In the genomic region with DNA sequence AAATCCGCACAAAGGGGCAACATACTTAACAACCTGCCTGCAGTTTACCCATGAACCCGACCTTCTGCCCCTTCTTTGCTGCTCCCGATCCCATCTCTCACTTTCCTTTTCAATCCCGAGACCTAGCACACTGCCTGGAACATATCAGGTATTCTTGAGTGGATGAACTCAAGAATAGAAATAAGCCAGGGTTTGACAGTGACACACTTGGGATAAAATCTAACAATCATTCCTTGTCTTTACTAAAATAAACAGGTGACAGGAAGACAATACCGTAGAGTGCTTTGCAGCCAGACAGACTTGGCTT, we compare ENCODE assay signal across 9 cellular contexts. TPM values are rescaled to one million over a fixed set of nuclear protein-coding genes. Genes with fewer than 3 reads are reported as not detected.
DNase-seq lines count a peak whose midpoint lies in the region; ATAC-seq, FAIRE-seq and TF ChIP-seq lines count a peak whose summit lies in the region.
"Had no signal": no experiment of that assay in that cellular context is flagged by ENCODE, and none has a peak within 500 bp of the region (broad histone marks: within the 10 kb centered on the region; RNA-seq: fewer than 3 reads in every experiment).

No MANE protein-coding gene starts in this region.

- H3K9me1 ChIP-seq in endothelial cell of umbilical vein (replicated peaks; ENCODE audit: control insufficient read depth, extremely low read depth, insufficient read depth, low read length) = no peaks in the 10 kb centered on the region

- BruUV-seq in OCI-LY7 (replicated peaks; lab: Mats Ljungman, UMichigan) = no TSS peak
- TSS peak; percentile 29 for BruUV-seq in endothelial cell of umbilical vein (replicated peaks; lab: Mats Ljungman, UMichigan)

- H3K4me3 Mint-ChIP-seq in CD8-positive, alpha-beta T cell = peak overlapping the region; percentile 96
- peak overlapping the region; percentile 91 for H3K4me3 Mint-ChIP-seq in osteocyte (ENCODE audit: unreplicated experiment)

- H3K4me1 ChIP-seq in CD8-positive, alpha-beta T cell (ENCODE audit: insufficient read depth, low read length) = peaks cover 15% of the 10 kb centered on the region
- H3K4me1 ChIP-seq in OCI-LY7 (ENCODE audit: insufficient read depth, low read length, poor library complexity, severe bottlenecking) (peaks cover 14% of the 10 kb centered on the region), endothelial cell of umbilical vein (ENCODE audit: control insufficient read depth, extremely low read depth, insufficient read depth, low read length) (peaks cover 34% of the 10 kb centered on the region)

- peak overlapping the region; percentile 100 for H3K4me2 ChIP-seq in OCI-LY7 (ENCODE audit: low read length)
- peak overlapping the region; percentile 98 for H3K4me2 ChIP-seq in endothelial cell of umbilical vein (ENCODE audit: insufficient read depth, low read length)

- POLR2A ChIA-PET in CD8-positive, alpha-beta T cell (lab: Charles Lee) = interaction anchor here (1.2 to 2.8 kb wide), 6 partner anchors 30 to 368 kb away, joined by 3 to 19 read pairs (median 4); a partner anchor contains a TSS
- POLR2A ChIA-PET in OCI-LY7 (lab: Charles Lee) = interaction anchor here (0.9 kb wide), 1 partner anchor 118 kb away, joined by 3 read pairs; no protein-coding TSS in a partner anchor
- POLR2A ChIA-PET in endothelial cell of umbilical vein (lab: Charles Lee) = interaction anchor here (1.6 kb wide), 2 partner anchors 19 to 41 kb away, joined by 3 to 4 read pairs; no protein-coding TSS in a partner anchor

- no peaks in the 10 kb centered on the region for H3K9me3 ChIP-seq in CD8-positive, alpha-beta T cell (ENCODE audit: low read length)
- no peaks in the 10 kb centered on the region for H3K9me3 ChIP-seq in OCI-LY7 (ENCODE audit: low read length)
- no peaks in the 10 kb centered on the region for H3K9me3 ChIP-seq in endothelial cell of umbilical vein (replicated peaks; ENCODE audit: control insufficient read depth, insufficient read depth, low read length)

- no peaks in the 10 kb centered on the region for H3K27me3 Mint-ChIP-seq in CD8-positive, alpha-beta T cell (ENCODE audit: low read depth)
- H3K27me3 Mint-ChIP-seq in osteocyte (ENCODE audit: unreplicated experiment) = no peaks in the 10 kb centered on the region

- H3K79me2 ChIP-seq in OCI-LY7 (ENCODE audit: insufficient read depth, low read depth, low read length) = peaks cover 68% of the 10 kb centered on the region
- H3K79me2 ChIP-seq in endothelial cell of umbilical vein (ENCODE audit: control insufficient read depth, insufficient read depth, low read length) = peaks cover 62% of the 10 kb centered on the region

- dilution Hi-C loops in endothelial cell of umbilical vein (cut with MboI; ENCODE audit: extremely low pct_ligation_motif_present, low sequenced_read_pairs) = no loop called here

- CTCF ChIA-PET in CD8-positive, alpha-beta T cell (lab: Charles Lee) = interaction anchor here (0.7 to 4.5 kb wide), 15 partner anchors 18 to 371 kb away, joined by 3 to 19 read pairs (median 3); a partner anchor contains a TSS
- CTCF ChIA-PET in OCI-LY7 (lab: Charles Lee; ENCODE audit: unreplicated experiment) (interaction anchor here (1.1 kb wide), 1 partner anchor 154 kb away, joined by 3 read pairs; no protein-coding TSS in a partner anchor), endothelial cell of umbilical vein (lab: Charles Lee) (interaction anchor here (1.0 to 4.7 kb wide), 12 partner anchors 11 to 299 kb away, joined by 3 to 67 read pairs (median 5); a partner anchor contains a TSS)

- H3K27ac ChIP-seq in CD8-positive, alpha-beta T cell (ENCODE audit: low read depth, low read length) = peak overlapping the region; percentile 97
- peak overlapping the region; percentile 75 for H3K27ac ChIP-seq in OCI-LY7 (ENCODE audit: low read depth, low read length, poor library complexity, severe bottlenecking)
- peak overlapping the region; percentile 100 for H3K27ac ChIP-seq in endothelial cell of umbilical vein (ENCODE audit: insufficient read depth, low read depth, low read length)

- H2AFZ ChIP-seq in OCI-LY7 (ENCODE audit: low read length) = peak overlapping the region; percentile 78; the same call in 1 of the 2 replicates
- no peak overlapping the region for H2AFZ ChIP-seq in endothelial cell of umbilical vein (ENCODE audit: low read depth, low read length)

- H3K4me3 ChIP-seq in CD8-positive, alpha-beta T cell (ENCODE audit: low read depth, low read length) = peak overlapping the region; percentile 69
- H3K4me3 ChIP-seq in OCI-LY7 (ENCODE audit: low read depth, low read length, poor library complexity, severe bottlenecking) = peak overlapping the region; percentile 94
- peak overlapping the region; percentile 53 to 87 (median 83) for H3K4me3 ChIP-seq in endothelial cell of umbilical vein (replicated peaks in 1 of 3; ENCODE audit: insufficient read depth in 1 of 3, low read depth in 1 of 3, low read length in 3 of 3)

- TF ChIP-seq POLR2A in endothelial cell of umbilical vein (IDR thresholded peaks at IDR 0.05; ENCODE audit: low read depth, low read length) = no peak

- no peak for TF ChIP-seq CTCF in CD8-positive, alpha-beta T cell (IDR thresholded peaks at IDR 0.05)
- TF ChIP-seq CTCF in OCI-LY7 (conservative IDR thresholded peaks at IDR 0.05; ENCODE audit: low read length) = no peak
- TF ChIP-seq CTCF in endothelial cell of umbilical vein (IDR thresholded peaks at IDR 0.05; ENCODE audit: extremely low read depth in 1 of 2, insufficient read depth in 1 of 2, low read depth in 1 of 2, low read length in 2 of 2) = no peak
- TF ChIP-seq CTCF in osteocyte (IDR thresholded peaks at IDR 0.05) = no peak

- no peaks in the 10 kb centered on the region for H3K27me3 ChIP-seq in CD8-positive, alpha-beta T cell (ENCODE audit: insufficient read depth, low read length)
- H3K27me3 ChIP-seq in endothelial cell of umbilical vein (ENCODE audit: control insufficient read depth in 2 of 2, insufficient read depth in 2 of 2, low read length in 2 of 2) = no peaks in the 10 kb centered on the region

- no peak for DNase-seq in CD8-positive, alpha-beta T cell
- DNase-seq in OCI-LY7 (ENCODE audit: low spot score) (no peak), endothelial cell of umbilical vein (ENCODE audit: low read depth, low spot score) (no peak), osteocyte (ENCODE audit: extremely low spot score, unreplicated experiment) (no peak), NCI-H1694 treated with DMSO at 0.1 percent for 48 hours (lab: John Stamatoyannopoulos, UW) (no peak), DMS 273 (lab: John Stamatoyannopoulos, UW; ENCODE audit: unreplicated experiment) (no peak)
- DNase-seq: activated CD4-positive, alpha-beta T cell treated with anti-CD3 and anti-CD28 coated beads for 1 hour had no signal

- no peaks in the 10 kb centered on the region for H3K9me3 Mint-ChIP-seq in CD8-positive, alpha-beta T cell
- no peaks in the 10 kb centered on the region for H3K9me3 Mint-ChIP-seq in osteocyte (ENCODE audit: unreplicated experiment)

- intact Hi-C loops in CD8-positive, alpha-beta T cell (cut with DNase I, micrococcal nuclease) = loop anchor here (1.0 to 10.0 kb wide), 8 partner anchors 152 to 1439 kb away; a partner anchor contains a TSS
- intact Hi-C loops in OCI-LY7 (cut with micrococcal nuclease; ENCODE audit: unreplicated experiment) (no loop called here), endothelial cell of umbilical vein (cut with micrococcal nuclease) (loop anchor here (2.0 to 10.0 kb wide), 3 partner anchors 31 to 237 kb away; a partner anchor contains a TSS)

- peak overlapping the region; percentile 58 for H3K27ac Mint-ChIP-seq in CD8-positive, alpha-beta T cell
- peak overlapping the region; percentile 99 for H3K27ac Mint-ChIP-seq in osteocyte (ENCODE audit: unreplicated experiment)

- H3K4me1 Mint-ChIP-seq in CD8-positive, alpha-beta T cell (ENCODE audit: low read depth) = peaks cover 37% of the 10 kb centered on the region
- H3K4me1 Mint-ChIP-seq in osteocyte (ENCODE audit: unreplicated experiment) = peaks cover 29% of the 10 kb centered on the region

- H4K20me1 ChIP-seq in OCI-LY7 (ENCODE audit: insufficient read depth, low read length) (peaks cover 19% of the 10 kb centered on the region), endothelial cell of umbilical vein (replicated peaks; ENCODE audit: control insufficient read depth, extremely low read depth, insufficient read depth, low read length) (no peaks in the 10 kb centered on the region)

- H3K9me2 ChIP-seq in OCI-LY7 (ENCODE audit: insufficient read depth, low read length) = no peaks in the 10 kb centered on the region

- H3K36me3 Mint-ChIP-seq in CD8-positive, alpha-beta T cell = peaks cover 31% of the 10 kb centered on the region
- peaks cover 13% of the 10 kb centered on the region for H3K36me3 Mint-ChIP-seq in osteocyte (ENCODE audit: unreplicated experiment)

- peak overlapping the region; percentile 99 for H3K9ac ChIP-seq in endothelial cell of umbilical vein (replicated peaks; ENCODE audit: extremely low read depth, insufficient read depth, low read length)

- ATAC-seq in CD8-positive, alpha-beta T cell = no peak
- ATAC-seq in GM19328 (IDR thresholded peaks at IDR 0.05; ENCODE audit: unreplicated experiment) (no peak), GM18870 (IDR thresholded peaks at IDR 0.05; ENCODE audit: unreplicated experiment) (no peak)

- H3K36me3 ChIP-seq in CD8-positive, alpha-beta T cell (ENCODE audit: insufficient read depth, low read length) = peaks cover 9% of the 10 kb centered on the region
- H3K36me3 ChIP-seq in OCI-LY7 (ENCODE audit: insufficient read depth, low read length) (peaks cover 52% of the 10 kb centered on the region), endothelial cell of umbilical vein (ENCODE audit: control insufficient read depth in 2 of 2, extremely low read depth in 1 of 2, insufficient read depth in 2 of 2, low read length in 2 of 2) (peaks cover 12 to 14% of the 10 kb centered on the region in 2 experiments)

- FAIRE-seq in endothelial cell of umbilical vein (lab: Jason Lieb, UNC) = no peak

RNA-seq across cellular contexts. Expression of a gene that starts 1.0 kb away (rescaled TPM):
- total RNA-seq in CD8-positive, alpha-beta T cell = 10 to 100 TPM; 67.8 to 70.8 TPM
- total RNA-seq in OCI-LY7 (2014; rRNA removed; shearing (Covaris generic)) = 52.8 and 70.8 TPM in 2 replicates
- total RNA-seq in OCI-LY7 (2022) (60.1 and 62.5 TPM in 2 replicates), endothelial cell of umbilical vein (122 and 127 TPM in 2 replicates), osteocyte (72.5 and 74.9 TPM in 2 replicates)
- 221 and 228 TPM in 2 replicates for polyA plus RNA-seq in endothelial cell of umbilical vein
- 206 and 231 TPM in 2 replicates for polyA plus RNA-seq in endothelial cell of umbilical vein (2011; cell fraction: cytosol; rRNA removed)
- polyA plus RNA-seq in endothelial cell of umbilical vein (2011; cell fraction: nucleus; rRNA removed) = 165 and 194 TPM in 2 replicates
- polyA plus RNA-seq in endothelial cell of umbilical vein (2012) = 125 and 207 TPM in 2 replicates
- 288 and 289 TPM in 2 replicates for polyA minus RNA-seq in endothelial cell of umbilical vein
- 33.1 TPM for polyA minus RNA-seq in endothelial cell of umbilical vein (2011; cell fraction: cytosol; rRNA and poly(A)+ RNA removed)
- 77.9 and 102 TPM in 2 replicates for polyA minus RNA-seq in endothelial cell of umbilical vein (2011; cell fraction: nucleus; rRNA and poly(A)+ RNA removed)

RNA-seq across cellular contexts. Expression of a gene that starts 1.7 kb away (rescaled TPM):
- total RNA-seq in CD8-positive, alpha-beta T cell = 1 to 10 TPM; 1.8 to 2.3 TPM
- total RNA-seq in OCI-LY7 (2014; rRNA removed; shearing (Covaris generic)) = 80.2 and 90.9 TPM in 2 replicates
- total RNA-seq in OCI-LY7 (2022) (83.0 and 97.1 TPM in 2 replicates), endothelial cell of umbilical vein (40.6 and 44.7 TPM in 2 replicates), osteocyte (3.0 and 3.7 TPM in 2 replicates)
- 33.2 and 36.6 TPM in 2 replicates for polyA plus RNA-seq in endothelial cell of umbilical vein
- polyA plus RNA-seq in endothelial cell of umbilical vein (2011; cell fraction: cytosol; rRNA removed) = 43.5 and 50.0 TPM in 2 replicates
- polyA plus RNA-seq in endothelial cell of umbilical vein (2011; cell fraction: nucleus; rRNA removed) = 72.3 and 91.0 TPM in 2 replicates
- 17.1 and 34.7 TPM in 2 replicates for polyA plus RNA-seq in endothelial cell of umbilical vein (2012)
- polyA minus RNA-seq in endothelial cell of umbilical vein = 32.7 and 40.4 TPM in 2 replicates
- polyA minus RNA-seq in endothelial cell of umbilical vein (2011; cell fraction: cytosol; rRNA and poly(A)+ RNA removed) = 25.7 TPM
- polyA minus RNA-seq in endothelial cell of umbilical vein (2011; cell fraction: nucleus; rRNA and poly(A)+ RNA removed) = 28.9 and 31.7 TPM in 2 replicates

RNA-seq across cellular contexts. Expression of a gene that starts 30.5 kb away (rescaled TPM):
- 10 to 100 TPM; 31.0 to 34.1 TPM for total RNA-seq in CD8-positive, alpha-beta T cell
- total RNA-seq in OCI-LY7 (2014; rRNA removed; shearing (Covaris generic)) = 64.8 and 70.4 TPM in 2 replicates
- total RNA-seq in OCI-LY7 (2022) (52.1 and 56.3 TPM in 2 replicates), endothelial cell of umbilical vein (25.0 and 26.1 TPM in 2 replicates), osteocyte (29.0 and 30.1 TPM in 2 replicates)
- polyA plus RNA-seq in endothelial cell of umbilical vein = 27.4 and 28.0 TPM in 2 replicates
- 22.8 and 23.6 TPM in 2 replicates for polyA plus RNA-seq in endothelial cell of umbilical vein (2011; cell fraction: cytosol; rRNA removed)
- 13.2 and 13.3 TPM in 2 replicates for polyA plus RNA-seq in endothelial cell of umbilical vein (2011; cell fraction: nucleus; rRNA removed)
- 16.3 and 18.4 TPM in 2 replicates for polyA plus RNA-seq in endothelial cell of umbilical vein (2012)
- polyA minus RNA-seq in endothelial cell of umbilical vein = 36.7 and 43.3 TPM in 2 replicates
- polyA minus RNA-seq in endothelial cell of umbilical vein (2011; cell fraction: cytosol; rRNA and poly(A)+ RNA removed) = 11.7 TPM
- 10.4 and 16.8 TPM in 2 replicates for polyA minus RNA-seq in endothelial cell of umbilical vein (2011; cell fraction: nucleus; rRNA and poly(A)+ RNA removed)

RNA-seq across cellular contexts. Expression of a gene that starts 45.7 kb away (rescaled TPM):
- total RNA-seq in CD8-positive, alpha-beta T cell = 10 to 100 TPM in 1 of 2 experiments, 1 to 10 TPM in 1; 9.9 to 10.5 TPM
- total RNA-seq in OCI-LY7 (2014; rRNA removed; shearing (Covaris generic)) = 38.5 and 46.3 TPM in 2 replicates
- total RNA-seq in OCI-LY7 (2022) = 40.0 and 45.6 TPM in 2 replicates
- total RNA-seq in endothelial cell of umbilical vein = 27.4 and 30.6 TPM in 2 replicates
- polyA plus RNA-seq in endothelial cell of umbilical vein = 17.5 and 22.0 TPM in 2 replicates
- 31.0 and 32.8 TPM in 2 replicates for polyA plus RNA-seq in endothelial cell of umbilical vein (2011; cell fraction: cytosol; rRNA removed)
- polyA plus RNA-seq in endothelial cell of umbilical vein (2011; cell fraction: nucleus; rRNA removed) = 11.9 and 13.1 TPM in 2 replicates
- 26.9 and 42.5 TPM in 2 replicates for polyA plus RNA-seq in endothelial cell of umbilical vein (2012)
- polyA minus RNA-seq in endothelial cell of umbilical vein = 11.8 and 12.7 TPM in 2 replicates
- polyA minus RNA-seq in endothelial cell of umbilical vein (2011; cell fraction: cytosol; rRNA and poly(A)+ RNA removed) = 11.1 TPM
- 2.9 TPM in 2 replicates for polyA minus RNA-seq in endothelial cell of umbilical vein (2011; cell fraction: nucleus; rRNA and poly(A)+ RNA removed)
- total RNA-seq in osteocyte = 24.2 and 29.6 TPM in 2 replicates

RNA-seq across cellular contexts. Expression of a gene that starts 46.2 kb away (rescaled TPM):
- total RNA-seq in CD8-positive, alpha-beta T cell = not detected
- not detected in 2 replicates for total RNA-seq in OCI-LY7 (2014; rRNA removed; shearing (Covaris generic))
- total RNA-seq in OCI-LY7 (2022) (not detected in 2 replicates), endothelial cell of umbilical vein (165 and 198 TPM in 2 replicates), osteocyte (not detected in 2 replicates)
- polyA plus RNA-seq in endothelial cell of umbilical vein = 252 and 295 TPM in 2 replicates
- polyA plus RNA-seq in endothelial cell of umbilical vein (2011; cell fraction: cytosol; rRNA removed) = 89.2 and 151 TPM in 2 replicates
- polyA plus RNA-seq in endothelial cell of umbilical vein (2011; cell fraction: nucleus; rRNA removed) = 50.1 and 55.8 TPM in 2 replicates
- polyA plus RNA-seq in endothelial cell of umbilical vein (2012) = 50.1 and 57.2 TPM in 2 replicates
- polyA minus RNA-seq in endothelial cell of umbilical vein = 41.2 and 60.9 TPM in 2 replicates
- polyA minus RNA-seq in endothelial cell of umbilical vein (2011; cell fraction: cytosol; rRNA and poly(A)+ RNA removed) = not detected
- polyA minus RNA-seq in endothelial cell of umbilical vein (2011; cell fraction: nucleus; rRNA and poly(A)+ RNA removed) = 17.7 and 35.2 TPM in 2 replicates
